Comparison of ENCODE assay signal across 22 cellular contexts in genomic region chr3:172170310-172170709, GRCh38.
DNase-seq lines count a peak whose midpoint lies in the region; ATAC-seq, FAIRE-seq and TF ChIP-seq lines count a peak whose summit lies in the region.
"Had no signal": no experiment of that assay in that cellular context is flagged by ENCODE, and none has a peak within 500 bp of the region (broad histone marks: within the 10 kb centered on the region; RNA-seq: fewer than 3 reads in every experiment).

No MANE protein-coding gene starts in this region.

- H3K4me2 ChIP-seq in astrocyte (ENCODE audit: low read length) (no peak overlapping the region), HepG2 (ENCODE audit: low read depth, low read length) (no peak overlapping the region)

- H2AFZ ChIP-seq in astrocyte (ENCODE audit: low read depth, low read length) (no peak overlapping the region), HepG2 (ENCODE audit: low read length) (no peak overlapping the region)

- H3K4me3 Mint-ChIP-seq in astrocyte (ENCODE audit: unreplicated experiment) = no peak overlapping the region
- H3K4me3 Mint-ChIP-seq: activated CD8-positive, alpha-beta T cell treated with anti-CD3 and anti-CD28 coated beads for 36 hours; activated naive CD8-positive, alpha-beta T cell treated with anti-CD3 and anti-CD28 coated beads for 36 hours had no signal

- in situ Hi-C loops in HepG2 (cut with HindIII; ENCODE audit: extremely low pct_ligation_motif_present, low pct_unique_long_range_greater_than_20kb) = no loop called here
- in situ Hi-C loops in gastrocnemius medialis (cut with MboI; ENCODE audit: low sequenced_read_pairs in 4 of 4) = no loop called here

- H3K9ac ChIP-seq in HUES48 (ENCODE audit: low read depth, low read length) (no peak overlapping the region), astrocyte (ENCODE audit: low read length) (no peak overlapping the region), HepG2 (ENCODE audit: insufficient read depth, low read depth, low read length) (no peak overlapping the region)
- H3K9ac ChIP-seq: BLaER1 treated with 17β-estradiol and CSF1 and Interleukin-3, amounts not matched to agents 10 nM and 100 nM had no signal

- H3K36me3 ChIP-seq in HUES48 (ENCODE audit: control insufficient read depth, insufficient read depth, low read length) (no peaks in the 10 kb centered on the region), astrocyte (ENCODE audit: insufficient read depth, low read length) (no peaks in the 10 kb centered on the region), HepG2 (replicated peaks in 1 of 2; ENCODE audit: control insufficient read depth in 1 of 2, insufficient read depth in 2 of 2, low read length in 2 of 2) (peaks cover 19 to 43% of the 10 kb centered on the region in 2 experiments), gastrocnemius medialis (no peaks in the 10 kb centered on the region)
- H3K36me3 ChIP-seq: esophagus muscularis mucosa had no signal

- POLR2A ChIA-PET in HepG2 (lab: Yijun Ruan, JAX) = no interaction called here

- no peaks in the 10 kb centered on the region for H3K9me3 Mint-ChIP-seq in astrocyte (ENCODE audit: unreplicated experiment)
- H3K9me3 Mint-ChIP-seq: activated CD8-positive, alpha-beta T cell treated with anti-CD3 and anti-CD28 coated beads for 36 hours; activated naive CD8-positive, alpha-beta T cell treated with anti-CD3 and anti-CD28 coated beads for 36 hours had no signal

- intact Hi-C loops in HepG2 (cut with micrococcal nuclease; ENCODE audit: unreplicated experiment) = no loop called here
- intact Hi-C loops in gastrocnemius medialis (cut with DNase I; ENCODE audit: low total_unique reads) = loop anchor here (5.0 kb wide), 1 partner anchor 47 kb away; no protein-coding TSS in a partner anchor
- intact Hi-C loops in cardiac septum (cut with DNase I) = no loop called here

- H4K20me1 ChIP-seq in astrocyte (ENCODE audit: insufficient read depth, low read length) = peaks cover 78% of the 10 kb centered on the region
- peaks cover 99% of the 10 kb centered on the region for H4K20me1 ChIP-seq in HepG2 (ENCODE audit: insufficient read depth, low read length)

- TF ChIP-seq POLR2A in HepG2 (IDR thresholded peaks at IDR 0.05; ENCODE audit: insufficient read depth in 1 of 2, low read depth in 2 of 2, low read length in 2 of 2) (no peak), gastrocnemius medialis (IDR thresholded peaks at IDR 0.05) (no peak)

- H3K36me3 Mint-ChIP-seq in astrocyte (ENCODE audit: low read depth, unreplicated experiment) = peaks cover 12% of the 10 kb centered on the region
- H3K36me3 Mint-ChIP-seq: activated naive CD8-positive, alpha-beta T cell treated with anti-CD3 and anti-CD28 coated beads for 36 hours had no signal

- H3K9me3 ChIP-seq in HUES48 (ENCODE audit: control insufficient read depth, insufficient read depth, low read length) = no peaks in the 10 kb centered on the region
- H3K9me3 ChIP-seq in astrocyte (ENCODE audit: insufficient read depth, low read depth, low read length) = no peaks in the 10 kb centered on the region
- H3K9me3 ChIP-seq in HepG2 (ENCODE audit: low read length) = no peaks in the 10 kb centered on the region
- H3K9me3 ChIP-seq in gastrocnemius medialis = no peaks in the 10 kb centered on the region
- H3K9me3 ChIP-seq: BLaER1 treated with 17β-estradiol and CSF1 and Interleukin-3, amounts not matched to agents 10 nM and 100 nM; body of pancreas; esophagus muscularis mucosa had no signal

- TF ChIP-seq RAD21 in HepG2 (CRISPR knock-in tag; IDR thresholded peaks at IDR 0.05) = no peak

- H3K27ac Mint-ChIP-seq in astrocyte (ENCODE audit: unreplicated experiment) = peak overlapping the region; percentile 69
- H3K27ac Mint-ChIP-seq: activated CD8-positive, alpha-beta T cell treated with anti-CD3 and anti-CD28 coated beads for 36 hours; activated naive CD8-positive, alpha-beta T cell treated with anti-CD3 and anti-CD28 coated beads for 36 hours had no signal

- TF ChIP-seq EP300 in HepG2 (IDR thresholded peaks at IDR 0.05; ENCODE audit: low read depth in 2 of 2, low read length in 2 of 2) (no peak), HepG2 (CRISPR knock-in tag; IDR thresholded peaks at IDR 0.05; ENCODE audit: borderline replicate concordance) (no peak)

- WGBS in HepG2 (ENCODE audit: low lambda C conversion rate) = 96% methylated on average over 5 of the region's 5 CpGs

- FAIRE-seq in astrocyte (lab: Jason Lieb, UNC) (no peak), HepG2 (lab: Jason Lieb, UNC) (no peak)
- FAIRE-seq: frontal cortex had no signal

- DNase-seq in astrocyte (ENCODE audit: low read depth) (no peak), HepG2 (ENCODE audit: low spot score) (no peak), gastrocnemius medialis (peak in 1 of 2 donors; percentile 22), cardiac septum (ENCODE audit: low spot score) (no peak), COLO829 (ENCODE audit: low spot score) (no peak), NOMO-1 treated with DMSO at 0.1 percent for 48 hours (lab: John Stamatoyannopoulos, UW; ENCODE audit: unreplicated experiment) (no peak)
- DNase-seq: activated CD4-positive, alpha-beta T cell treated with anti-CD3 and anti-CD28 coated beads for 1 hour; activated CD8-positive, alpha-beta T cell treated with anti-CD3 and anti-CD28 coated beads for 36 hours; activated naive CD8-positive, alpha-beta T cell treated with anti-CD3 and anti-CD28 coated beads for 36 hours; body of pancreas; DND-41; effector CD8-positive, alpha-beta T cell; hypothalamus; KG1; NCI-H1694 treated with DMSO at 0.1 percent for 48 hours; NCI-H2171; NCI-H524 had no signal

- H3K27ac ChIP-seq in HUES48 (ENCODE audit: low read depth, low read length) (peak overlapping the region; percentile 67), astrocyte (ENCODE audit: low read depth, low read length) (no peak overlapping the region), HepG2 (ENCODE audit: extremely low read length, insufficient read depth, low read length) (no peak overlapping the region), gastrocnemius medialis (peak overlapping the region in 3 of 4 donors; percentile 78 to 85 (median 80))
- H3K27ac ChIP-seq: BLaER1 treated with 17β-estradiol and CSF1 and Interleukin-3, amounts not matched to agents 10 nM and 100 nM had no signal

- BruUV-seq in HepG2 (replicated peaks; lab: Mats Ljungman, UMichigan) = no TSS peak

- H3K27me3 Mint-ChIP-seq in astrocyte (ENCODE audit: low read depth, unreplicated experiment) = no peaks in the 10 kb centered on the region
- H3K27me3 Mint-ChIP-seq: activated CD8-positive, alpha-beta T cell treated with anti-CD3 and anti-CD28 coated beads for 36 hours; activated naive CD8-positive, alpha-beta T cell treated with anti-CD3 and anti-CD28 coated beads for 36 hours had no signal

- H3K4me3 ChIP-seq in HUES48 (ENCODE audit: low read depth, low read length) (no peak overlapping the region), astrocyte (ENCODE audit: insufficient read depth, low read depth, low read length) (no peak overlapping the region), HepG2 (replicated peaks in 1 of 3; ENCODE audit: insufficient read depth in 1 of 3, low read depth in 2 of 3, low read length in 3 of 3) (no peak overlapping the region), gastrocnemius medialis (no peak overlapping the region)
- H3K4me3 ChIP-seq: BLaER1 treated with 17β-estradiol and CSF1 and Interleukin-3, amounts not matched to agents 10 nM and 100 nM; body of pancreas; esophagus muscularis mucosa had no signal

- H3K4me1 ChIP-seq in HUES48 (ENCODE audit: control insufficient read depth, insufficient read depth, low read length) (peaks cover 67% of the 10 kb centered on the region), astrocyte (ENCODE audit: insufficient read depth, low read length) (peaks cover 42% of the 10 kb centered on the region), HepG2 (ENCODE audit: insufficient read depth, low read length) (peaks cover 98% of the 10 kb centered on the region), gastrocnemius medialis (peaks cover 74 to 81% of the 10 kb centered on the region in 2 donors)

- peaks cover 79% of the 10 kb centered on the region for H3K4me1 Mint-ChIP-seq in astrocyte (ENCODE audit: low read depth, unreplicated experiment)

- TF ChIP-seq CTCF in astrocyte (IDR thresholded peaks at IDR 0.05; ENCODE audit: insufficient read depth, low read depth, low read length) = no peak
- TF ChIP-seq CTCF in HepG2 (CRISPR knock-in tag; IDR thresholded peaks at IDR 0.05) = no peak
- no peak for TF ChIP-seq CTCF in gastrocnemius medialis (IDR thresholded peaks at IDR 0.05 in 4 of 5, conservative IDR thresholded peaks at IDR 0.05 in 1 of 5)

- no peaks in the 10 kb centered on the region for H3K27me3 ChIP-seq in HUES48 (ENCODE audit: control insufficient read depth, insufficient read depth, low read length)
- no peaks in the 10 kb centered on the region for H3K27me3 ChIP-seq in astrocyte (ENCODE audit: insufficient read depth, low read length)
- H3K27me3 ChIP-seq in HepG2 (ENCODE audit: control insufficient read depth in 1 of 2, insufficient read depth in 2 of 2, low read length in 2 of 2) = no peaks in the 10 kb centered on the region
- no peaks in the 10 kb centered on the region for H3K27me3 ChIP-seq in gastrocnemius medialis
- H3K27me3 ChIP-seq: BLaER1 treated with 17β-estradiol and CSF1 and Interleukin-3, amounts not matched to agents 10 nM and 100 nM; body of pancreas; esophagus muscularis mucosa had no signal

- CTCF ChIA-PET in HepG2 (lab: Yijun Ruan, JAX; ENCODE audit: low intra/inter-chr PET ratio, low total read pairs) = no interaction called here

- peaks cover 96% of the 10 kb centered on the region for H3K79me2 ChIP-seq in astrocyte (ENCODE audit: insufficient read depth, low read length)
- H3K79me2 ChIP-seq in HepG2 (ENCODE audit: insufficient read depth, low read length) = peaks cover 97% of the 10 kb centered on the region

- no peak for ATAC-seq in HepG2
- peak in 1 of 2 donors; percentile 21 for ATAC-seq in gastrocnemius medialis
- ATAC-seq in HG03354 (IDR thresholded peaks at IDR 0.05; ENCODE audit: poor library complexity, severe bottlenecking, unreplicated experiment) = no peak
- ATAC-seq: activated CD8-positive, alpha-beta T cell treated with anti-CD3 and anti-CD28 coated beads for 36 hours; body of pancreas had no signal

TF ChIP-seq in HepG2, 621 proteins besides CTCF, POLR2A, EP300 and RAD21:
- TF ChIP-seq RBM22 (optimal IDR thresholded peaks at IDR 0.05; ENCODE audit: low read length) (peak; percentile 96), PAF1 (CRISPR knock-in tag; IDR thresholded peaks at IDR 0.05) (peak; percentile 58; the same call in 1 of the 2 replicates), FOXO1 (CRISPR knock-in tag; IDR thresholded peaks at IDR 0.05) (no peak), ZNF720 (CRISPR knock-in tag; IDR thresholded peaks at IDR 0.05) (no peak)
- TF ChIP-seq, protein P1, sequence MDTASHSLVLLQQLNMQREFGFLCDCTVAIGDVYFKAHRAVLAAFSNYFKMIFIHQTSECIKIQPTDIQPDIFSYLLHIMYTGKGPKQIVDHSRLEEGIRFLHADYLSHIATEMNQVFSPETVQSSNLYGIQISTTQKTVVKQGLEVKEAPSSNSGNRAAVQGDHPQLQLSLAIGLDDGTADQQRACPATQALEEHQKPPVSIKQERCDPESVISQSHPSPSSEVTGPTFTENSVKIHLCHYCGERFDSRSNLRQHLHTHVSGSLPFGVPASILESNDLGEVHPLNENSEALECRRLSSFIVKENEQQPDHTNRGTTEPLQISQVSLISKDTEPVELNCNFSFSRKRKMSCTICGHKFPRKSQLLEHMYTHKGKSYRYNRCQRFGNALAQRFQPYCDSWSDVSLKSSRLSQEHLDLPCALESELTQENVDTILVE (CRISPR knock-in tag; IDR thresholded peaks at IDR 0.05) = no peak

Comparison
In these comparisons a context has a peak if more than half of its experiments do, and no peak if none do; other contexts are left out.
1. H3K27ac ChIP-seq: peak in HUES48 (single experiment) and gastrocnemius medialis (3 of 4); none in astrocyte (single experiment) and HepG2 (single experiment).